Comparison of ENCODE assay signal across 8 cellular contexts in genomic region chr4:159102623-159103405, GRCh38. TPM values are rescaled to one million over a fixed set of nuclear protein-coding genes. Genes with fewer than 3 reads are reported as not detected.
DNase-seq lines count a peak whose midpoint lies in the region; ATAC-seq and TF ChIP-seq lines count a peak whose summit lies in the region.

Gene RAPGEF2 (plus strand): TSS chr4:159103079. CDS start chr4:159104163, 1,084 bp downstream.

- peak within 1 kb of the TSS; percentile 89 for H3K4me3 Mint-ChIP-seq in memory B cell

- no peaks in the 10 kb centered on the region for H3K36me3 Mint-ChIP-seq in memory B cell

- CTCF ChIA-PET in activated CD8-positive, alpha-beta memory T cell treated with anti-CD3 and anti-CD28 coated beads for 36 hours (lab: Charles Lee), result no interaction called here

- no peaks in the 10 kb centered on the region for H3K9me3 Mint-ChIP-seq in memory B cell

- DNase-seq in COLO668 (lab: John Stamatoyannopoulos, UW; ENCODE audit: unreplicated experiment) (peak; percentile 93), GM20000 (ENCODE audit: low spot score) (peak; percentile 98), HS-5 (ENCODE audit: low read depth) (peak; percentile 71), NOMO-1 (lab: John Stamatoyannopoulos, UW; ENCODE audit: unreplicated experiment in 2 of 2) (peak; percentile 83 to 88), memory B cell (ENCODE audit: low spot score in 2 of 2) (peak; percentile 86 to 87)
- DNase-seq in effector CD8-positive, alpha-beta T cell (lab: John Stamatoyannopoulos, UW), result peak; percentile 73
- DNase-seq in stimulated activated CD8-positive, alpha-beta memory T cell treated with anti-CD3 and anti-CD28 coated beads, Interleukin-12 subunit alpha, Interleukin-12 subunit beta, amount 100 ng/mL, for 1 hour (ENCODE audit: low read depth), result peak; percentile 68

- POLR2A ChIA-PET in activated CD8-positive, alpha-beta memory T cell treated with anti-CD3 and anti-CD28 coated beads for 36 hours (lab: Charles Lee), result no interaction called here

- peaks cover under 1% of the 10 kb centered on the region for H3K27me3 Mint-ChIP-seq in memory B cell

- ATAC-seq in memory B cell (ENCODE audit: low read depth), result peak; percentile 85

- H3K27ac Mint-ChIP-seq in memory B cell, result peak within 1 kb of the TSS; percentile 86

- no peak for TF ChIP-seq CTCF in GM20000 (IDR thresholded peaks at IDR 0.05; ENCODE audit: extremely low read depth, missing control alignments)

- H3K4me1 Mint-ChIP-seq in memory B cell, result peaks cover 32% of the 10 kb centered on the region

RNA-seq across cellular contexts. Expression of gene RAPGEF2, which starts in this region (rescaled TPM):
- total RNA-seq in activated CD8-positive, alpha-beta memory T cell treated with anti-CD3 and anti-CD28 coated beads for 36 hours, result 10 to 100 TPM; 33.1 to 34.6 TPM

Comparison
In these comparisons a context has a peak if more than half of its experiments do, and no peak if none do; other contexts are left out.
1. Peak in every context shown above with its lines: DNase-seq and ATAC-seq.